9 cellular contexts compared by ENCODE assay signal in genomic region chr17:32275060-32276042, GRCh38.
DNase-seq lines count a peak whose midpoint lies in the region; ATAC-seq lines count a peak whose summit lies in the region.
"Had no signal": no experiment of that assay in that cellular context is flagged by ENCODE, and none has a peak within 500 bp of the region (broad histone marks: within the 10 kb centered on the region; RNA-seq: fewer than 3 reads in every experiment).

No MANE protein-coding gene starts in this region.

- ATAC-seq in HG02610 (IDR thresholded peaks at IDR 0.05; ENCODE audit: unreplicated experiment) = no peak
- ATAC-seq in HG03025 (IDR thresholded peaks at IDR 0.05; ENCODE audit: low FRiP score, unreplicated experiment) = no peak

- DNase-seq in NCI-H2227 (lab: John Stamatoyannopoulos, UW; ENCODE audit: unreplicated experiment) (peak; percentile 8), NCI-H2227 treated with DMSO at 0.1 percent for 48 hours (lab: John Stamatoyannopoulos, UW) (no peak), NCI-H524 (lab: John Stamatoyannopoulos, UW) (peak; percentile 79 to 94), epithelial cell of prostate (ENCODE audit: low read depth, low spot score) (peak; percentile 12), retina (peak; percentile 69)
- no peak for DNase-seq in effector CD4-positive, alpha-beta T cell
- DNase-seq: activated naive CD4-positive, alpha-beta T cell treated with anti-CD3 and anti-CD28 coated beads, Interleukin-2, amount 10 ng/mL, durations not matched to agents 7 days and 5 days had no signal

- H3K27ac ChIP-seq in epithelial cell of prostate = no peak overlapping the region

Comparison
In these comparisons a context has a peak if more than half of its experiments do, and no peak if none do; other contexts are left out.
1. DNase-seq: peak in NCI-H2227 (single experiment), NCI-H524 (2 of 2), epithelial cell of prostate (single experiment) and retina (single experiment); none in NCI-H2227 treated with DMSO at 0.1 percent for 48 hours (single experiment) and effector CD4-positive, alpha-beta T cell (single experiment).